Comparison of ENCODE assay signal across 1 cellular context in the genomic region with DNA sequence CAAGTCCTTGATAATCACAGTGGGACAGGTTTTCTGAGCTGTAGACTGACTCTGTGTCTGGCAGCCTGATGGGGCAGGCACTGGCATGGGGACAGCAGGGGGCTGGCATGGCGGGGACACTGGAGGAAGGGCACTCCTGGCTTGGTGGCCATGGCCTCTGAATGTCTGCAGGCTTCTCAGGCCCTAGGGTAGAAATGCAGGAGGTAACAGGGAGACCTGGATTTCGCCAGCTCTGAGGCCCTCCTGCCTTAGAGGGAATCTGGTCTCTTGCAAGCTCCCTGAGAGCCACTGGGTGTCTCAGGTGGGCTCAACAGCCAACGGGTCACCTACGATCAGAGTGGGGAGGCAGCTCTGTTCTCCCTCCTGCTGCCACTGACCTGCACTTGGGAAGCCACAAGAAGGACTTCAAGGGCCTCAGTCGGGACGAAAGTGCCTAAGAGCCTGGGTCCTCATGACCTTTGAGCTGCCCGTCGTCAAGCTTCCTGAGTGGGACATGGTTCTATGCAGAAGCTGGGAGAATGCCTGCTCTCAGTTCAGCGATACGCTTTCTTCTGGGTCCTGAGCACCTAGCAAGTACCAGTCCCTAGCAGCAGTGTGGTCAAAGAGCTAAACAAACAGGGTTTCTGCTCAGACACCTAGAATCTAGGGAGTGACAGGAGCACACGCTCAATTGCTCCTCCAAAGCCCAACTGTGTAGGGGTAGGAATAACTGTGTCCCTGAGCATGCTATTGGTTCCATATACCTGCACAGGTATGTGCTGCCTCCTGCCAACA.
TF ChIP-seq lines count a peak whose summit lies in the region.

No MANE protein-coding gene starts in this region.

TF ChIP-seq in H1, 55 proteins besides CTCF, POLR2A, EP300 and RAD21:
- no peak for TF ChIP-seq BRCA1 (IDR thresholded peaks at IDR 0.05; ENCODE audit: low read depth, low read length)
- no peak for TF ChIP-seq KDM4A (IDR thresholded peaks at IDR 0.05; ENCODE audit: low read depth, low read length, severe bottlenecking)
- TF ChIP-seq SIN3A (conservative IDR thresholded peaks at IDR 0.05 in 1 of 2, IDR thresholded peaks at IDR 0.05 in 1 of 2; ENCODE audit: low read depth in 1 of 2, low read length in 2 of 2), result no peak
- TF ChIP-seq, protein P1, sequence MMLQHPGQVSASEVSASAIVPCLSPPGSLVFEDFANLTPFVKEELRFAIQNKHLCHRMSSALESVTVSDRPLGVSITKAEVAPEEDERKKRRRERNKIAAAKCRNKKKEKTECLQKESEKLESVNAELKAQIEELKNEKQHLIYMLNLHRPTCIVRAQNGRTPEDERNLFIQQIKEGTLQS (IDR thresholded peaks at IDR 0.05; ENCODE audit: insufficient read depth, low read depth, low read length), result no peak
- TF ChIP-seq TCF12 (IDR thresholded peaks at IDR 0.05; ENCODE audit: low read depth, low read length), result no peak
- TF ChIP-seq JUN (IDR thresholded peaks at IDR 0.05; ENCODE audit: low read depth, low read length), result no peak
- TF ChIP-seq FOSL1 (IDR thresholded peaks at IDR 0.05; ENCODE audit: insufficient read depth, low read depth, low read length), result no peak
- TF ChIP-seq TBP (IDR thresholded peaks at IDR 0.05; ENCODE audit: low read depth, low read length), result no peak
- TF ChIP-seq EGR1 (IDR thresholded peaks at IDR 0.05; ENCODE audit: borderline replicate concordance, low read depth, low read length), result no peak
- TF ChIP-seq, protein P2, sequence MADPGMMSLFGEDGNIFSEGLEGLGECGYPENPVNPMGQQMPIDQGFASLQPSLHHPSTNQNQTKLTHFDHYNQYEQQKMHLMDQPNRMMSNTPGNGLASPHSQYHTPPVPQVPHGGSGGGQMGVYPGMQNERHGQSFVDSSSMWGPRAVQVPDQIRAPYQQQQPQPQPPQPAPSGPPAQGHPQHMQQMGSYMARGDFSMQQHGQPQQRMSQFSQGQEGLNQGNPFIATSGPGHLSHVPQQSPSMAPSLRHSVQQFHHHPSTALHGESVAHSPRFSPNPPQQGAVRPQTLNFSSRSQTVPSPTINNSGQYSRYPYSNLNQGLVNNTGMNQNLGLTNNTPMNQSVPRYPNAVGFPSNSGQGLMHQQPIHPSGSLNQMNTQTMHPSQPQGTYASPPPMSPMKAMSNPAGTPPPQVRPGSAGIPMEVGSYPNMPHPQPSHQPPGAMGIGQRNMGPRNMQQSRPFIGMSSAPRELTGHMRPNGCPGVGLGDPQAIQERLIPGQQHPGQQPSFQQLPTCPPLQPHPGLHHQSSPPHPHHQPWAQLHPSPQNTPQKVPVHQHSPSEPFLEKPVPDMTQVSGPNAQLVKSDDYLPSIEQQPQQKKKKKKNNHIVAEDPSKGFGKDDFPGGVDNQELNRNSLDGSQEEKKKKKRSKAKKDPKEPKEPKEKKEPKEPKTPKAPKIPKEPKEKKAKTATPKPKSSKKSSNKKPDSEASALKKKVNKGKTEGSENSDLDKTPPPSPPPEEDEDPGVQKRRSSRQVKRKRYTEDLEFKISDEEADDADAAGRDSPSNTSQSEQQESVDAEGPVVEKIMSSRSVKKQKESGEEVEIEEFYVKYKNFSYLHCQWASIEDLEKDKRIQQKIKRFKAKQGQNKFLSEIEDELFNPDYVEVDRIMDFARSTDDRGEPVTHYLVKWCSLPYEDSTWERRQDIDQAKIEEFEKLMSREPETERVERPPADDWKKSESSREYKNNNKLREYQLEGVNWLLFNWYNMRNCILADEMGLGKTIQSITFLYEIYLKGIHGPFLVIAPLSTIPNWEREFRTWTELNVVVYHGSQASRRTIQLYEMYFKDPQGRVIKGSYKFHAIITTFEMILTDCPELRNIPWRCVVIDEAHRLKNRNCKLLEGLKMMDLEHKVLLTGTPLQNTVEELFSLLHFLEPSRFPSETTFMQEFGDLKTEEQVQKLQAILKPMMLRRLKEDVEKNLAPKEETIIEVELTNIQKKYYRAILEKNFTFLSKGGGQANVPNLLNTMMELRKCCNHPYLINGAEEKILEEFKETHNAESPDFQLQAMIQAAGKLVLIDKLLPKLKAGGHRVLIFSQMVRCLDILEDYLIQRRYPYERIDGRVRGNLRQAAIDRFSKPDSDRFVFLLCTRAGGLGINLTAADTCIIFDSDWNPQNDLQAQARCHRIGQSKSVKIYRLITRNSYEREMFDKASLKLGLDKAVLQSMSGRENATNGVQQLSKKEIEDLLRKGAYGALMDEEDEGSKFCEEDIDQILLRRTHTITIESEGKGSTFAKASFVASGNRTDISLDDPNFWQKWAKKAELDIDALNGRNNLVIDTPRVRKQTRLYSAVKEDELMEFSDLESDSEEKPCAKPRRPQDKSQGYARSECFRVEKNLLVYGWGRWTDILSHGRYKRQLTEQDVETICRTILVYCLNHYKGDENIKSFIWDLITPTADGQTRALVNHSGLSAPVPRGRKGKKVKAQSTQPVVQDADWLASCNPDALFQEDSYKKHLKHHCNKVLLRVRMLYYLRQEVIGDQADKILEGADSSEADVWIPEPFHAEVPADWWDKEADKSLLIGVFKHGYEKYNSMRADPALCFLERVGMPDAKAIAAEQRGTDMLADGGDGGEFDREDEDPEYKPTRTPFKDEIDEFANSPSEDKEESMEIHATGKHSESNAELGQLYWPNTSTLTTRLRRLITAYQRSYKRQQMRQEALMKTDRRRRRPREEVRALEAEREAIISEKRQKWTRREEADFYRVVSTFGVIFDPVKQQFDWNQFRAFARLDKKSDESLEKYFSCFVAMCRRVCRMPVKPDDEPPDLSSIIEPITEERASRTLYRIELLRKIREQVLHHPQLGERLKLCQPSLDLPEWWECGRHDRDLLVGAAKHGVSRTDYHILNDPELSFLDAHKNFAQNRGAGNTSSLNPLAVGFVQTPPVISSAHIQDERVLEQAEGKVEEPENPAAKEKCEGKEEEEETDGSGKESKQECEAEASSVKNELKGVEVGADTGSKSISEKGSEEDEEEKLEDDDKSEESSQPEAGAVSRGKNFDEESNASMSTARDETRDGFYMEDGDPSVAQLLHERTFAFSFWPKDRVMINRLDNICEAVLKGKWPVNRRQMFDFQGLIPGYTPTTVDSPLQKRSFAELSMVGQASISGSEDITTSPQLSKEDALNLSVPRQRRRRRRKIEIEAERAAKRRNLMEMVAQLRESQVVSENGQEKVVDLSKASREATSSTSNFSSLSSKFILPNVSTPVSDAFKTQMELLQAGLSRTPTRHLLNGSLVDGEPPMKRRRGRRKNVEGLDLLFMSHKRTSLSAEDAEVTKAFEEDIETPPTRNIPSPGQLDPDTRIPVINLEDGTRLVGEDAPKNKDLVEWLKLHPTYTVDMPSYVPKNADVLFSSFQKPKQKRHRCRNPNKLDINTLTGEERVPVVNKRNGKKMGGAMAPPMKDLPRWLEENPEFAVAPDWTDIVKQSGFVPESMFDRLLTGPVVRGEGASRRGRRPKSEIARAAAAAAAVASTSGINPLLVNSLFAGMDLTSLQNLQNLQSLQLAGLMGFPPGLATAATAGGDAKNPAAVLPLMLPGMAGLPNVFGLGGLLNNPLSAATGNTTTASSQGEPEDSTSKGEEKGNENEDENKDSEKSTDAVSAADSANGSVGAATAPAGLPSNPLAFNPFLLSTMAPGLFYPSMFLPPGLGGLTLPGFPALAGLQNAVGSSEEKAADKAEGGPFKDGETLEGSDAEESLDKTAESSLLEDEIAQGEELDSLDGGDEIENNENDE (IDR thresholded peaks at IDR 0.05; ENCODE audit: insufficient replicate concordance, low read length), result no peak
- TF ChIP-seq, protein P3, sequence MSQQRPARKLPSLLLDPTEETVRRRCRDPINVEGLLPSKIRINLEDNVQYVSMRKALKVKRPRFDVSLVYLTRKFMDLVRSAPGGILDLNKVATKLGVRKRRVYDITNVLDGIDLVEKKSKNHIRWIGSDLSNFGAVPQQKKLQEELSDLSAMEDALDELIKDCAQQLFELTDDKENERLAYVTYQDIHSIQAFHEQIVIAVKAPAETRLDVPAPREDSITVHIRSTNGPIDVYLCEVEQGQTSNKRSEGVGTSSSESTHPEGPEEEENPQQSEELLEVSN (IDR thresholded peaks at IDR 0.05), result no peak
- TF ChIP-seq, protein P4, sequence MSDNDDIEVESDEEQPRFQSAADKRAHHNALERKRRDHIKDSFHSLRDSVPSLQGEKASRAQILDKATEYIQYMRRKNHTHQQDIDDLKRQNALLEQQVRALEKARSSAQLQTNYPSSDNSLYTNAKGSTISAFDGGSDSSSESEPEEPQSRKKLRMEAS (IDR thresholded peaks at IDR 0.05), result no peak
